8 cellular contexts compared by ENCODE assay signal in genomic region chr17:58329035-58329807, GRCh38. TPM values are rescaled to one million over a fixed set of nuclear protein-coding genes. Genes with fewer than 3 reads are reported as not detected.
DNase-seq lines count a peak whose midpoint lies in the region; ATAC-seq, FAIRE-seq and TF ChIP-seq lines count a peak whose summit lies in the region.

No MANE protein-coding gene starts in this region.

- H3K9me3 ChIP-seq in mononuclear cell (ENCODE audit: low read depth, low read length), result no peaks in the 10 kb centered on the region

- H3K4me3 ChIP-seq in AG10803 (ENCODE audit: low read length) (no peak overlapping the region), brain microvascular endothelial cell (ENCODE audit: low read depth, low read length) (no peak overlapping the region), mononuclear cell (ENCODE audit: low read length) (peak overlapping the region; percentile 99)

- peak; percentile 29 for TF ChIP-seq CTCF in AG10803 (conservative IDR thresholded peaks at IDR 0.05; ENCODE audit: low read length)
- TF ChIP-seq CTCF in brain microvascular endothelial cell (IDR thresholded peaks at IDR 0.05; ENCODE audit: low read depth, low read length, missing control alignments), result peak; percentile 52

- H3K36me3 ChIP-seq in brain microvascular endothelial cell (replicated peaks), result no peaks in the 10 kb centered on the region

- ATAC-seq in HG03280 (IDR thresholded peaks at IDR 0.05; ENCODE audit: unreplicated experiment), result peak; percentile 43
- ATAC-seq in stimulated activated naive CD8-positive, alpha-beta T cell treated with anti-CD3 and anti-CD28 coated beads, Interleukin-15, Interleukin-2, amounts not matched to agents 100 U/mL and 50 U/mL, for 24 hours, result peak; percentile 48

- DNase-seq in AG10803 (ENCODE audit: low read depth) (no peak), GM19239 (ENCODE audit: insufficient read length, low spot score) (no peak), brain microvascular endothelial cell (no peak), NCI-H226 (no peak)
- peak; percentile 92 for DNase-seq in stimulated activated naive CD8-positive, alpha-beta T cell treated with anti-CD3 and anti-CD28 coated beads, Interleukin-15, Interleukin-2, amounts not matched to agents 100 U/mL and 50 U/mL, for 24 hours

- peaks cover 6% of the 10 kb centered on the region for H3K27me3 Mint-ChIP-seq in T-helper 1 cell treated with Interleukin-12 subunit alpha and Interleukin-12 subunit beta and Interleukin-4 antibody, amounts not matched to agents 30 μg/mL and 1 μg/mL, for 36 hours (ENCODE audit: low read depth)

- FAIRE-seq in GM19239 (lab: Jason Lieb, UNC), result peak; percentile 95

- in situ Hi-C loops in brain microvascular endothelial cell (cut with HindIII; ENCODE audit: low pct_ligation_motif_present, low sequenced_read_pairs), result no loop called here

- H3K9me3 Mint-ChIP-seq in T-helper 1 cell treated with Interleukin-12 subunit alpha and Interleukin-12 subunit beta and Interleukin-4 antibody, amounts not matched to agents 30 μg/mL and 1 μg/mL, for 36 hours, result no peaks in the 10 kb centered on the region

- H3K4me1 Mint-ChIP-seq in T-helper 1 cell treated with Interleukin-12 subunit alpha and Interleukin-12 subunit beta and Interleukin-4 antibody, amounts not matched to agents 30 μg/mL and 1 μg/mL, for 36 hours (ENCODE audit: low read depth), result peaks cover 46% of the 10 kb centered on the region

- peak overlapping the region; percentile 99 for H3K4me3 Mint-ChIP-seq in T-helper 1 cell treated with Interleukin-12 subunit alpha and Interleukin-12 subunit beta and Interleukin-4 antibody, amounts not matched to agents 30 μg/mL and 1 μg/mL, for 36 hours

- H3K36me3 Mint-ChIP-seq in T-helper 1 cell treated with Interleukin-12 subunit alpha and Interleukin-12 subunit beta and Interleukin-4 antibody, amounts not matched to agents 30 μg/mL and 1 μg/mL, for 36 hours (ENCODE audit: low read depth), result peaks cover 40% of the 10 kb centered on the region

- H3K27me3 ChIP-seq in brain microvascular endothelial cell (replicated peaks) (peaks cover 20% of the 10 kb centered on the region), mononuclear cell (ENCODE audit: insufficient read depth, low read length) (peaks cover 3% of the 10 kb centered on the region)

- H3K27ac ChIP-seq in brain microvascular endothelial cell, result no peak overlapping the region

- H3K27ac Mint-ChIP-seq in T-helper 1 cell treated with Interleukin-12 subunit alpha and Interleukin-12 subunit beta and Interleukin-4 antibody, amounts not matched to agents 30 μg/mL and 1 μg/mL, for 36 hours, result peak overlapping the region; percentile 91

- peaks cover 67% of the 10 kb centered on the region for H3K4me1 ChIP-seq in mononuclear cell (ENCODE audit: insufficient read depth, low read length)

RNA-seq across cellular contexts. Expression of gene TSPOAP1, which starts 0.6 kb away (rescaled TPM):
- total RNA-seq in mononuclear cell, result 22.4 TPM

RNA-seq across cellular contexts. Expression of gene SUPT4H1, which starts 22.8 kb away (rescaled TPM):
- 65.3 TPM for total RNA-seq in mononuclear cell

RNA-seq across cellular contexts. Expression of gene MPO, which starts 48.5 kb away (rescaled TPM):
- 0.42 TPM for total RNA-seq in mononuclear cell
